Comparison of ENCODE assay signal across 13 cellular contexts in genomic region chr2:201228271-201228911, GRCh38. TPM values are rescaled to one million over a fixed set of nuclear protein-coding genes. Genes with fewer than 3 reads are reported as not detected.
A peak's percentile ranks its signal among the peaks of the same experiment; 100 is the strongest.
DNase-seq lines count a peak whose midpoint lies in the region; ATAC-seq and TF ChIP-seq lines count a peak whose summit lies in the region.
"Had no signal": no experiment of that assay in that cellular context is flagged by ENCODE, and none has a peak within 500 bp of the region (broad histone marks: within the 10 kb centered on the region; RNA-seq: fewer than 3 reads in every experiment).

No MANE protein-coding gene starts in this region.

- no peaks in the 10 kb centered on the region for H3K9me3 ChIP-seq in gastrocnemius medialis
- H3K9me3 ChIP-seq in upper lobe of right lung = no peaks in the 10 kb centered on the region
- H3K9me3 ChIP-seq: Peyer's patch, testis had no signal

- H3K4me3 ChIP-seq in NB4 (ENCODE audit: low read depth, low read length) (no peak overlapping the region), choroid plexus epithelial cell (ENCODE audit: low read depth, low read length) (no peak overlapping the region), gastrocnemius medialis (no peak overlapping the region), upper lobe of right lung (no peak overlapping the region)
- H3K4me3 ChIP-seq: GM23338, Peyer's patch, testis had no signal

- H3K4me1 ChIP-seq in gastrocnemius medialis (peaks cover 8 to 9% of the 10 kb centered on the region in 2 donors), upper lobe of right lung (peaks cover 22% of the 10 kb centered on the region)

- H3K27me3 ChIP-seq in gastrocnemius medialis = no peaks in the 10 kb centered on the region
- no peaks in the 10 kb centered on the region for H3K27me3 ChIP-seq in upper lobe of right lung
- H3K27me3 ChIP-seq: Peyer's patch, testis had no signal

- no peaks in the 10 kb centered on the region for H3K36me3 ChIP-seq in gastrocnemius medialis
- no peaks in the 10 kb centered on the region for H3K36me3 ChIP-seq in upper lobe of right lung
- H3K36me3 ChIP-seq: Peyer's patch had no signal

- peaks cover under 1% of the 10 kb centered on the region for H3K36me3 Mint-ChIP-seq in activated T-cell treated with anti-CD3 and anti-CD28 coated beads, Interleukin-2, amount 50 U/mL, for 4 hours (ENCODE audit: insufficient read depth)

- H3K9me3 Mint-ChIP-seq in activated T-cell treated with anti-CD3 and anti-CD28 coated beads, Interleukin-2, amount 50 U/mL, for 4 hours = no peaks in the 10 kb centered on the region
- H3K9me3 Mint-ChIP-seq: GM23338 had no signal

- ATAC-seq in activated T-cell treated with anti-CD3 and anti-CD28 coated beads, Interleukin-2, amount 50 U/mL, for 4 hours = no peak
- ATAC-seq in gastrocnemius medialis (no peak), upper lobe of right lung (no peak)
- ATAC-seq: GM23338 had no signal

- peak overlapping the region; percentile 51 for H3K4me3 Mint-ChIP-seq in activated T-cell treated with anti-CD3 and anti-CD28 coated beads, Interleukin-2, amount 50 U/mL, for 4 hours
- H3K4me3 Mint-ChIP-seq: GM23338 had no signal

- no peak for TF ChIP-seq CTCF in NB4 (IDR thresholded peaks at IDR 0.05; ENCODE audit: low read depth, low read length)
- TF ChIP-seq CTCF in choroid plexus epithelial cell (conservative IDR thresholded peaks at IDR 0.05; ENCODE audit: low read depth, low read length) = no peak
- TF ChIP-seq CTCF in gastrocnemius medialis (IDR thresholded peaks at IDR 0.05 in 4 of 5, conservative IDR thresholded peaks at IDR 0.05 in 1 of 5) = no peak
- no peak for TF ChIP-seq CTCF in upper lobe of right lung (IDR thresholded peaks at IDR 0.05)

- no peaks in the 10 kb centered on the region for H3K27me3 Mint-ChIP-seq in activated T-cell treated with anti-CD3 and anti-CD28 coated beads, Interleukin-2, amount 50 U/mL, for 4 hours (ENCODE audit: low read depth)

- H3K4me1 Mint-ChIP-seq in activated T-cell treated with anti-CD3 and anti-CD28 coated beads, Interleukin-2, amount 50 U/mL, for 4 hours (ENCODE audit: low read depth) = peaks cover 46% of the 10 kb centered on the region

- intact Hi-C loops in gastrocnemius medialis (cut with DNase I; ENCODE audit: low total_unique reads) (no loop called here), upper lobe of right lung (cut with DNase I) (no loop called here)

- no peak for DNase-seq in activated T-cell treated with anti-CD3 and anti-CD28 coated beads, Interleukin-2, amount 50 U/mL, for 4 hours
- DNase-seq in activated T-cell treated with anti-CD3 and anti-CD28 coated beads for 4 hours = no peak
- peak; percentile 59 for DNase-seq in NB4 (ENCODE audit: low read depth)
- peak; percentile 36 for DNase-seq in choroid plexus epithelial cell (ENCODE audit: low read depth)
- DNase-seq in renal cortical epithelial cell (ENCODE audit: low read depth) = peak; percentile 77
- DNase-seq in activated gamma-delta T cell treated with Interleukin-2 at 50 U/mL for 16 hours = no peak
- DNase-seq in gastrocnemius medialis = no peak
- no peak for DNase-seq in upper lobe of right lung
- DNase-seq: C1 segment of cervical spinal cord, NCI-H2107, Peyer's patch, testis had no signal

- peak overlapping the region in 2 of 4 donors; percentile 20 to 45 for H3K27ac ChIP-seq in gastrocnemius medialis
- H3K27ac ChIP-seq in upper lobe of right lung = no peak overlapping the region

- TF ChIP-seq POLR2A in NB4 (IDR thresholded peaks at IDR 0.05; ENCODE audit: extremely low read depth, insufficient read length) (no peak), gastrocnemius medialis (IDR thresholded peaks at IDR 0.05) (no peak)

- in situ Hi-C loops in gastrocnemius medialis (cut with MboI; ENCODE audit: low sequenced_read_pairs in 4 of 4) = loop anchor here in 1 of 4 donors (25.0 kb wide), 1 partner anchor 134 kb away; the partner anchor contains the start of gene FLACC1

RNA-seq across cellular contexts. Expression of gene CASP8, which starts 31.9 kb away (rescaled TPM):
- 10 to 100 TPM; 31.6 to 45.8 (median 36.9) TPM for total RNA-seq in activated T-cell treated with anti-CD3 and anti-CD28 coated beads, Interleukin-2, amount 50 U/mL, for 4 hours
- total RNA-seq in renal cortical epithelial cell (48.3 and 51.8 TPM in 2 replicates), gastrocnemius medialis (1 to 10 TPM; 2.3 to 3.5 (median 2.9) TPM), upper lobe of right lung (39.5 TPM)

RNA-seq across cellular contexts. Expression of gene CASP10, which starts 45.5 kb away (rescaled TPM):
- 1 to 10 TPM; 3.4 to 4.8 (median 4.4) TPM for total RNA-seq in activated T-cell treated with anti-CD3 and anti-CD28 coated beads, Interleukin-2, amount 50 U/mL, for 4 hours
- 10.6 and 24.1 TPM in 2 replicates for total RNA-seq in renal cortical epithelial cell
- 1 to 10 TPM; 2.4 to 7.3 (median 3.6) TPM for total RNA-seq in gastrocnemius medialis
- total RNA-seq in upper lobe of right lung = 31.6 TPM

Comparison
In these comparisons a context has a peak if more than half of its experiments do, and no peak if none do; other contexts are left out.
1. DNase-seq: peak in NB4 (single experiment), choroid plexus epithelial cell (single experiment) and renal cortical epithelial cell (single experiment); none in activated T-cell treated with anti-CD3 and anti-CD28 coated beads, Interleukin-2, amount 50 U/mL, for 4 hours (single experiment), activated T-cell treated with anti-CD3 and anti-CD28 coated beads for 4 hours (single experiment), activated gamma-delta T cell treated with Interleukin-2 at 50 U/mL for 16 hours (single experiment), gastrocnemius medialis (0 of 2) and upper lobe of right lung (single experiment).